15 cellular contexts compared by ENCODE assay signal in the genomic region with DNA sequence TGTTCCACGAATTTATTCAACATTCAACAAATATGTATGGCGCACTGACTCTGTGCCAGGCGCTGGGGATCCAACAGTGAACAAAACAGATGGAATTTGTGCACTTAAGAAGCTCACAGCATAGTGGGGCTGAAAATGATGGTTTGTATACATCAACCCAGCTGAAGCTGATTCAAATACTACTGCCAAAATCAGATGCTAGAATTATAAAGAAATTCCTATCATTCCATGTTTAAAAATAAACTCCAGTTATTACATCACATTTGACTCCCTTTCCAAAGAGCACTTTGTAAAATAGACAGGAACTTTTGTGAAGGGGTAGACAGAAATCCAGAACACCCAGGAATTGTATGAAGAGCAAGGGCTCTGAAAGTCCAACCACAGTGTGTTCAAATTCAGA. TPM values are rescaled to one million over a fixed set of nuclear protein-coding genes. Genes with fewer than 3 reads are reported as not detected.
DNase-seq lines count a peak whose midpoint lies in the region; ATAC-seq and TF ChIP-seq lines count a peak whose summit lies in the region.
"Had no signal": no experiment of that assay in that cellular context is flagged by ENCODE, and none has a peak within 500 bp of the region (broad histone marks: within the 10 kb centered on the region; RNA-seq: fewer than 3 reads in every experiment).

No MANE protein-coding gene starts in this region.

- TF ChIP-seq EP300 in sigmoid colon (IDR thresholded peaks at IDR 0.05), result no peak

- no peaks in the 10 kb centered on the region for H3K9me3 ChIP-seq in GM23248 (ENCODE audit: low read depth)
- H3K9me3 ChIP-seq in sigmoid colon, result no peaks in the 10 kb centered on the region
- H3K9me3 ChIP-seq in CD8-positive, alpha-beta T cell (ENCODE audit: low read length), result no peaks in the 10 kb centered on the region
- H3K9me3 ChIP-seq: HAP-1, upper lobe of left lung had no signal

- 48 to 53% methylated on average over 3 of the region's 3 CpGs for WGBS in GM23248 (ENCODE audit: low coverage in 1 of 2, low lambda C conversion rate in 2 of 2, missing lambda C conversion rate in 2 of 2), 2 experiments
- 77 to 89% methylated on average over 3 of the region's 3 CpGs for WGBS in sigmoid colon, 2 donors

- H3K79me2 ChIP-seq in GM23248 (ENCODE audit: insufficient read depth), result no peaks in the 10 kb centered on the region

- H3K9me3 Mint-ChIP-seq in CD8-positive, alpha-beta T cell, result peaks cover 3% of the 10 kb centered on the region

- in situ Hi-C loops in GM23248 (cut with MboI), result no loop called here

- H4K20me1 ChIP-seq in GM23248 (ENCODE audit: insufficient read depth), result no peaks in the 10 kb centered on the region

- peaks cover 11% of the 10 kb centered on the region; the same call in 1 of the 2 replicates for H3F3A ChIP-seq in GM23248 (ENCODE audit: insufficient read depth)

- TF ChIP-seq POLR2A in sigmoid colon (IDR thresholded peaks at IDR 0.05), result no peak

- H3K9me2 ChIP-seq in GM23248 (ENCODE audit: insufficient read depth), result no peaks in the 10 kb centered on the region

- no peaks in the 10 kb centered on the region for H3K27me3 ChIP-seq in GM23248 (replicated peaks; ENCODE audit: insufficient read depth)
- H3K27me3 ChIP-seq in sigmoid colon, result no peaks in the 10 kb centered on the region
- no peaks in the 10 kb centered on the region for H3K27me3 ChIP-seq in CD8-positive, alpha-beta T cell (ENCODE audit: insufficient read depth, low read length)
- H3K27me3 ChIP-seq: upper lobe of left lung had no signal

- DNase-seq in GM23248, result peak; percentile 39
- DNase-seq in fibroblast of pulmonary artery (ENCODE audit: low read depth), result peak; percentile 66
- DNase-seq in sigmoid colon, result no peak
- no peak for DNase-seq in SIG-M5 (lab: John Stamatoyannopoulos, UW)
- no peak for DNase-seq in CD8-positive, alpha-beta T cell
- DNase-seq in GOT3 (lab: John Stamatoyannopoulos, UW), result no peak
- DNase-seq: activated CD8-positive, alpha-beta T cell treated with anti-CD3 and anti-CD28 coated beads for 36 hours; KG1; NCI-H2227 treated with DMSO at 0.1 percent for 48 hours; stimulated activated naive CD4-positive, alpha-beta T cell; upper lobe of left lung had no signal

- H3K4me3 ChIP-seq in GM23248 (peak overlapping the region; percentile 37; the same call in 1 of the 2 replicates), fibroblast of pulmonary artery (replicated peaks; ENCODE audit: low read depth, low read length) (no peak overlapping the region), sigmoid colon (no peak overlapping the region)
- H3K4me3 ChIP-seq in CD8-positive, alpha-beta T cell (ENCODE audit: low read depth, low read length), result no peak overlapping the region
- H3K4me3 ChIP-seq: coronary artery, HAP-1, upper lobe of left lung had no signal

- H3K27me3 Mint-ChIP-seq in CD8-positive, alpha-beta T cell (ENCODE audit: low read depth), result no peaks in the 10 kb centered on the region

- H3K9ac ChIP-seq in GM23248, result no peak overlapping the region

- CTCF ChIA-PET in CD8-positive, alpha-beta T cell (lab: Charles Lee), result interaction anchor here (1.0 kb wide), 1 partner anchor 9 kb away, joined by 3 read pairs; no protein-coding TSS in a partner anchor

- H3K36me3 Mint-ChIP-seq in CD8-positive, alpha-beta T cell, result no peaks in the 10 kb centered on the region

- peak overlapping the region; percentile 43 for H3K4me2 ChIP-seq in GM23248 (ENCODE audit: unreplicated experiment)

- ATAC-seq in SK-N-SH treated with all-trans-retinoic acid at 6 μM for 48 hours, result peak; percentile 67
- no peak for ATAC-seq in CD8-positive, alpha-beta T cell
- ATAC-seq: activated CD8-positive, alpha-beta T cell treated with anti-CD3 and anti-CD28 coated beads for 36 hours; esophagus mucosa had no signal

- peak overlapping the region; percentile 15; the same call in 1 of the 2 replicates for H2AFZ ChIP-seq in GM23248

- H3K4me1 ChIP-seq in GM23248 (ENCODE audit: insufficient read depth), result peaks cover 18% of the 10 kb centered on the region
- peaks cover 0 to 51% (median 36%) of the 10 kb centered on the region in 4 donors for H3K4me1 ChIP-seq in sigmoid colon
- no peaks in the 10 kb centered on the region for H3K4me1 ChIP-seq in CD8-positive, alpha-beta T cell (ENCODE audit: insufficient read depth, low read length)

- no peak overlapping the region for H3K27ac Mint-ChIP-seq in CD8-positive, alpha-beta T cell
- H3K27ac Mint-ChIP-seq: activated CD8-positive, alpha-beta T cell treated with anti-CD3 and anti-CD28 coated beads for 36 hours had no signal

- H3K4me1 Mint-ChIP-seq in CD8-positive, alpha-beta T cell (ENCODE audit: low read depth), result no peaks in the 10 kb centered on the region

- H3K4me3 Mint-ChIP-seq in CD8-positive, alpha-beta T cell, result no peak overlapping the region
- H3K4me3 Mint-ChIP-seq: activated CD8-positive, alpha-beta T cell treated with anti-CD3 and anti-CD28 coated beads for 36 hours had no signal

- intact Hi-C loops in sigmoid colon (cut with DNase I), result no loop called here
- intact Hi-C loops in CD8-positive, alpha-beta T cell (cut with DNase I, micrococcal nuclease), result no loop called here

- 0 out of 2 replicates have a peak overlapping the region, but pooled peaks have one; percentile 12 for H3K27ac ChIP-seq in GM23248
- H3K27ac ChIP-seq in sigmoid colon, result peak overlapping the region; percentile 20 to 60 (median 57)
- no peak overlapping the region for H3K27ac ChIP-seq in CD8-positive, alpha-beta T cell (ENCODE audit: low read depth, low read length)
- H3K27ac ChIP-seq: coronary artery had no signal

- H3K36me3 ChIP-seq in GM23248 (ENCODE audit: low read depth) (no peaks in the 10 kb centered on the region), sigmoid colon (no peaks in the 10 kb centered on the region)
- H3K36me3 ChIP-seq in CD8-positive, alpha-beta T cell (ENCODE audit: insufficient read depth, low read length), result no peaks in the 10 kb centered on the region
- H3K36me3 ChIP-seq: HAP-1, upper lobe of left lung had no signal

- no peak for TF ChIP-seq CTCF in fibroblast of pulmonary artery (IDR thresholded peaks at IDR 0.05; ENCODE audit: low read length, missing control alignments)
- TF ChIP-seq CTCF in sigmoid colon (IDR thresholded peaks at IDR 0.05), result no peak
- TF ChIP-seq CTCF in CD8-positive, alpha-beta T cell (IDR thresholded peaks at IDR 0.05), result no peak

- POLR2A ChIA-PET in CD8-positive, alpha-beta T cell (lab: Charles Lee), result no interaction called here

TF ChIP-seq in SK-N-SH treated with all-trans-retinoic acid at 6 μM for 48 hours, 23 proteins besides CTCF, POLR2A, EP300 and RAD21:
- no peak for TF ChIP-seq ZFP3 (CRISPR knock-in tag; IDR thresholded peaks at IDR 0.05)
- TF ChIP-seq TCF4 (CRISPR knock-in tag; IDR thresholded peaks at IDR 0.05; ENCODE audit: borderline replicate concordance), result no peak
- TF ChIP-seq, protein P1, sequence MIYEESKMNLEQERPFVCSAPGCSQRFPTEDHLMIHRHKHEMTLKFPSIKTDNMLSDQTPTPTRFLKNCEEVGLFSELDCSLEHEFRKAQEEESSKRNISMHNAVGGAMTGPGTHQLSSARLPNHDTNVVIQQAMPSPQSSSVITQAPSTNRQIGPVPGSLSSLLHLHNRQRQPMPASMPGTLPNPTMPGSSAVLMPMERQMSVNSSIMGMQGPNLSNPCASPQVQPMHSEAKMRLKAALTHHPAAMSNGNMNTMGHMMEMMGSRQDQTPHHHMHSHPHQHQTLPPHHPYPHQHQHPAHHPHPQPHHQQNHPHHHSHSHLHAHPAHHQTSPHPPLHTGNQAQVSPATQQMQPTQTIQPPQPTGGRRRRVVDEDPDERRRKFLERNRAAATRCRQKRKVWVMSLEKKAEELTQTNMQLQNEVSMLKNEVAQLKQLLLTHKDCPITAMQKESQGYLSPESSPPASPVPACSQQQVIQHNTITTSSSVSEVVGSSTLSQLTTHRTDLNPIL (CRISPR knock-in tag; IDR thresholded peaks at IDR 0.05; ENCODE audit: low read depth), result no peak
- TF ChIP-seq ISL1 (CRISPR knock-in tag; IDR thresholded peaks at IDR 0.05), result peak; percentile 71

RNA-seq across cellular contexts. Expression of a gene that starts 54.1 kb away (rescaled TPM):
- 2.1 and 2.4 TPM in 2 replicates for total RNA-seq in GM23248 (2014; rRNA removed; shearing (Covaris generic))
- polyA plus RNA-seq in GM23248 (2016; fragmentation: Nextera tagmentation; extraction: Ambion mirVana) (1.1 and 1.4 TPM in 2 replicates), sigmoid colon (1 to 10 TPM; 5.1 to 9.4 (median 6.6) TPM)
- total RNA-seq in sigmoid colon, result 10 to 100 TPM; 17.9 to 30.7 (median 24.0) TPM
- 1 to 10 TPM in 1 of 2 experiments, under 1 TPM in 1; 0.27 to 1.1 TPM for total RNA-seq in CD8-positive, alpha-beta T cell
- total RNA-seq: activated CD8-positive, alpha-beta T cell treated with anti-CD3 and anti-CD28 coated beads for 36 hours had no signal

Comparison
In these comparisons a context has a peak if more than half of its experiments do, and no peak if none do; other contexts are left out.
1. DNase-seq: peak in GM23248 (single experiment) and fibroblast of pulmonary artery (single experiment); none in sigmoid colon (single experiment), SIG-M5 (single experiment), CD8-positive, alpha-beta T cell (0 of 7) and GOT3 (single experiment).